In genomic region chr12:99223554-99223953, GRCh38 we compare ENCODE assay signal across 29 cellular contexts.
"Had no signal": no experiment of that assay in that cellular context is flagged by ENCODE, and none has a peak within 500 bp of the region (broad histone marks: within the 10 kb centered on the region; RNA-seq: fewer than 3 reads in every experiment).

No MANE protein-coding gene starts in this region.

- H3K36me3 ChIP-seq: esophagus muscularis mucosa, heart right ventricle, neutrophil, right lobe of liver, suprapubic skin, thyroid gland, vagina had no signal

- H3K4me3 ChIP-seq: coronary artery, esophagus muscularis mucosa, heart right ventricle, lung, mucosa of descending colon, right lobe of liver, smooth muscle cell, suprapubic skin, thyroid gland, vagina had no signal

- H3K27me3 ChIP-seq: esophagus muscularis mucosa, heart right ventricle, neutrophil, right lobe of liver, suprapubic skin, thyroid gland, vagina had no signal

- H2AFZ ChIP-seq: parathyroid adenoma had no signal

- H3K27ac ChIP-seq: coronary artery, esophagus muscularis mucosa, heart right ventricle, neutrophil, parathyroid adenoma, right lobe of liver, suprapubic skin, thyroid gland, vagina had no signal

- H3K4me2 ChIP-seq: smooth muscle cell had no signal

- ATAC-seq: left lobe of liver; mucosa of descending colon; natural killer cell treated with Interleukin-12 subunit alpha and Interleukin-12 subunit beta and Interleukin-15 and Interleukin-18, amount 100 ng/mL, for 72 hours; right lobe of liver; stimulated activated naive CD8-positive, alpha-beta T cell treated with anti-CD3 and anti-CD28 coated beads, Interleukin-15, amount 100 ng/mL, for 72 hours had no signal

- H3K79me2 ChIP-seq: parathyroid adenoma had no signal

- DNase-seq: dermis blood vessel endothelial cell; effector memory CD4-positive, alpha-beta T cell; foreskin melanocyte; glutamatergic neuron; heart right ventricle; hippocampal formation; immature natural killer cell; islet precursor cell; mucosa of descending colon; naive B cell; right lobe of liver; stimulated activated CD4-positive, alpha-beta T cell treated with anti-CD3 and anti-CD28 coated beads, Interleukin-12 subunit alpha, Interleukin-12 subunit beta, amount 100 ng/mL, for 4 hours; stimulated activated CD4-positive, alpha-beta T cell treated with anti-CD3 and anti-CD28 coated beads, Interleukin-1b, Interleukin-23, amount 100 ng/mL, for 48 hours; stimulated activated CD4-positive, alpha-beta T cell treated with anti-CD3 and anti-CD28 coated beads, Interleukin-4, amount 100 ng/mL, for 1 hour; stimulated activated CD8-positive, alpha-beta memory T cell treated with anti-CD3 and anti-CD28 coated beads, Interleukin-4, amount 100 ng/mL, for 48 hours; stimulated activated naive CD4-positive, alpha-beta T cell; stimulated activated naive CD8-positive, alpha-beta T cell treated with anti-CD3 and anti-CD28 coated beads, Interleukin-15, amount 100 ng/mL, for 72 hours; thyroid gland; trophoblast cell had no signal

- H3K4me1 ChIP-seq: esophagus muscularis mucosa, heart right ventricle, parathyroid adenoma, right lobe of liver, suprapubic skin, thyroid gland, vagina had no signal

- H3K9ac ChIP-seq: parathyroid adenoma had no signal

- H3K9me3 ChIP-seq: esophagus muscularis mucosa, heart right ventricle, neutrophil, right lobe of liver, suprapubic skin, thyroid gland, vagina had no signal
